Comparison of ENCODE assay signal across 8 cellular contexts in genomic region chr4:88320174-88320779, GRCh38. TPM values are rescaled to one million over a fixed set of nuclear protein-coding genes. Genes with fewer than 3 reads are reported as not detected.
DNase-seq lines count a peak whose midpoint lies in the region; ATAC-seq, FAIRE-seq and TF ChIP-seq lines count a peak whose summit lies in the region.

No MANE protein-coding gene starts in this region.

- H3K36me3 Mint-ChIP-seq in activated CD8-positive, alpha-beta memory T cell treated with anti-CD3 and anti-CD28 coated beads, Interleukin-2, amount 10 ng/mL, durations not matched to agents 7 days and 5 days = peaks cover 22% of the 10 kb centered on the region
- peaks cover 4% of the 10 kb centered on the region; the same call in 1 of the 2 replicates for H3K36me3 Mint-ChIP-seq in WTC11

- DNase-seq in activated CD8-positive, alpha-beta memory T cell treated with anti-CD3 and anti-CD28 coated beads, Interleukin-2, amount 10 ng/mL, durations not matched to agents 7 days and 5 days = no peak
- DNase-seq in activated CD8-positive, alpha-beta memory T cell treated with anti-CD3 and anti-CD28 coated beads, Interleukin-2, amount 50 U/mL, for 48 hours = no peak
- DNase-seq in WTC11 (ENCODE audit: low spot score) (no peak), osteoblast (ENCODE audit: insufficient read length, low spot score, missing footprints) (no peak), GM12892 (ENCODE audit: insufficient read length) (no peak), LoVo (ENCODE audit: low spot score) (no peak), Ammon's horn (ENCODE audit: low spot score) (no peak)

- H3K27me3 Mint-ChIP-seq in activated CD8-positive, alpha-beta memory T cell treated with anti-CD3 and anti-CD28 coated beads, Interleukin-2, amount 10 ng/mL, durations not matched to agents 7 days and 5 days = no peaks in the 10 kb centered on the region
- no peaks in the 10 kb centered on the region for H3K27me3 Mint-ChIP-seq in WTC11 (ENCODE audit: low read depth)

- TF ChIP-seq CTCF in WTC11 (IDR thresholded peaks at IDR 0.05) = no peak
- no peak for TF ChIP-seq CTCF in osteoblast (IDR thresholded peaks at IDR 0.05; ENCODE audit: extremely low read depth, low read depth, low read length)

- H3K4me1 Mint-ChIP-seq in activated CD8-positive, alpha-beta memory T cell treated with anti-CD3 and anti-CD28 coated beads, Interleukin-2, amount 10 ng/mL, durations not matched to agents 7 days and 5 days = peaks cover 37% of the 10 kb centered on the region
- peaks cover 22% of the 10 kb centered on the region for H3K4me1 Mint-ChIP-seq in WTC11

- CTCF ChIA-PET in activated CD8-positive, alpha-beta memory T cell treated with anti-CD3 and anti-CD28 coated beads, Interleukin-2, amount 10 ng/mL, durations not matched to agents 7 days and 5 days (lab: Charles Lee) = interaction anchor here (1.0 to 2.2 kb wide), 8 partner anchors 12 to 195 kb away, joined by 3 to 18 read pairs (median 4); partner anchors contain the start of genes HERC5, HERC6 and PPM1K
- CTCF ChIA-PET in WTC11 (lab: Charles Lee) = interaction anchor here (0.5 to 1.4 kb wide), 5 partner anchors 23 to 101 kb away, joined by 3 to 6 read pairs (median 3); partner anchors contain the start of gene HERC6

- peak overlapping the region; percentile 100 for H3K27ac Mint-ChIP-seq in activated CD8-positive, alpha-beta memory T cell treated with anti-CD3 and anti-CD28 coated beads, Interleukin-2, amount 10 ng/mL, durations not matched to agents 7 days and 5 days
- H3K27ac Mint-ChIP-seq in WTC11 = peak overlapping the region; percentile 91

- peaks cover 2% of the 10 kb centered on the region for H3K9me3 Mint-ChIP-seq in activated CD8-positive, alpha-beta memory T cell treated with anti-CD3 and anti-CD28 coated beads, Interleukin-2, amount 10 ng/mL, durations not matched to agents 7 days and 5 days (ENCODE audit: low read depth)
- H3K9me3 Mint-ChIP-seq in WTC11 = peaks cover 21% of the 10 kb centered on the region

- POLR2A ChIA-PET in WTC11 (lab: Charles Lee) = no interaction called here

- peaks cover 2% of the 10 kb centered on the region for H3K27me3 ChIP-seq in osteoblast (ENCODE audit: insufficient read depth, low read length)

- H4K20me1 ChIP-seq in osteoblast (ENCODE audit: insufficient read depth, low read length) = no peaks in the 10 kb centered on the region

- no peaks in the 10 kb centered on the region for H3K36me3 ChIP-seq in osteoblast (ENCODE audit: insufficient read depth, low read length)

- ATAC-seq in activated CD8-positive, alpha-beta memory T cell treated with anti-CD3 and anti-CD28 coated beads, Interleukin-2, amount 10 ng/mL, durations not matched to agents 7 days and 5 days = peak; percentile 72
- ATAC-seq in HG02981 (IDR thresholded peaks at IDR 0.05; ENCODE audit: unreplicated experiment) = peak; percentile 61
- peak; percentile 66 for ATAC-seq in WTC11

- H3K4me3 ChIP-seq in osteoblast (ENCODE audit: insufficient read depth, low read length) = peak overlapping the region; percentile 20

- peak overlapping the region; percentile 75 for H3K4me3 Mint-ChIP-seq in activated CD8-positive, alpha-beta memory T cell treated with anti-CD3 and anti-CD28 coated beads, Interleukin-2, amount 10 ng/mL, durations not matched to agents 7 days and 5 days
- no peak overlapping the region for H3K4me3 Mint-ChIP-seq in WTC11

- no peaks in the 10 kb centered on the region for H3K79me2 ChIP-seq in osteoblast (ENCODE audit: insufficient read depth, low read length)

- no peaks in the 10 kb centered on the region for H3K9me3 ChIP-seq in osteoblast (ENCODE audit: low read depth, low read length)

- peak overlapping the region; percentile 37 for H3K4me2 ChIP-seq in osteoblast (ENCODE audit: insufficient read depth, low read length)

- TF ChIP-seq POLR2A in GM12892 (IDR thresholded peaks at IDR 0.05; ENCODE audit: low read depth, low read length) = no peak

- peaks cover 5% of the 10 kb centered on the region for H3K4me1 ChIP-seq in osteoblast (ENCODE audit: insufficient read depth, low read length)

- FAIRE-seq in GM12892 (lab: Jason Lieb, UNC) = no peak

- peak overlapping the region; percentile 76 for H2AFZ ChIP-seq in osteoblast (ENCODE audit: low read length)

- no peak overlapping the region for H3K27ac ChIP-seq in osteoblast (ENCODE audit: low read depth, low read length)

TF ChIP-seq in WTC11, 78 proteins besides CTCF, POLR2A, EP300 and RAD21:
- TF ChIP-seq SMAD3 (CRISPR knock-in tag; IDR thresholded peaks at IDR 0.05; ENCODE audit: borderline replicate concordance) = no peak
- TF ChIP-seq, protein P1, sequence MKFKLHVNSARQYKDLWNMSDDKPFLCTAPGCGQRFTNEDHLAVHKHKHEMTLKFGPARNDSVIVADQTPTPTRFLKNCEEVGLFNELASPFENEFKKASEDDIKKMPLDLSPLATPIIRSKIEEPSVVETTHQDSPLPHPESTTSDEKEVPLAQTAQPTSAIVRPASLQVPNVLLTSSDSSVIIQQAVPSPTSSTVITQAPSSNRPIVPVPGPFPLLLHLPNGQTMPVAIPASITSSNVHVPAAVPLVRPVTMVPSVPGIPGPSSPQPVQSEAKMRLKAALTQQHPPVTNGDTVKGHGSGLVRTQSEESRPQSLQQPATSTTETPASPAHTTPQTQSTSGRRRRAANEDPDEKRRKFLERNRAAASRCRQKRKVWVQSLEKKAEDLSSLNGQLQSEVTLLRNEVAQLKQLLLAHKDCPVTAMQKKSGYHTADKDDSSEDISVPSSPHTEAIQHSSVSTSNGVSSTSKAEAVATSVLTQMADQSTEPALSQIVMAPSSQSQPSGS (CRISPR knock-in tag; IDR thresholded peaks at IDR 0.05; ENCODE audit: borderline replicate concordance, low read depth) = no peak
- TF ChIP-seq ESRRA (CRISPR knock-in tag; IDR thresholded peaks at IDR 0.05; ENCODE audit: borderline replicate concordance) = no peak
- no peak for TF ChIP-seq JUN (CRISPR knock-in tag; IDR thresholded peaks at IDR 0.05)
- no peak for TF ChIP-seq ATF1 (CRISPR knock-in tag; IDR thresholded peaks at IDR 0.05)
- TF ChIP-seq MXD4 (CRISPR knock-in tag; IDR thresholded peaks at IDR 0.05; ENCODE audit: borderline replicate concordance) = no peak
- no peak for TF ChIP-seq NR3C1 (CRISPR knock-in tag; conservative IDR thresholded peaks at IDR 0.05; ENCODE audit: low read depth)
- TF ChIP-seq, protein P2, sequence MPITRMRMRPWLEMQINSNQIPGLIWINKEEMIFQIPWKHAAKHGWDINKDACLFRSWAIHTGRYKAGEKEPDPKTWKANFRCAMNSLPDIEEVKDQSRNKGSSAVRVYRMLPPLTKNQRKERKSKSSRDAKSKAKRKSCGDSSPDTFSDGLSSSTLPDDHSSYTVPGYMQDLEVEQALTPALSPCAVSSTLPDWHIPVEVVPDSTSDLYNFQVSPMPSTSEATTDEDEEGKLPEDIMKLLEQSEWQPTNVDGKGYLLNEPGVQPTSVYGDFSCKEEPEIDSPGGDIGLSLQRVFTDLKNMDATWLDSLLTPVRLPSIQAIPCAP (CRISPR knock-in tag; IDR thresholded peaks at IDR 0.05) = no peak
- no peak for TF ChIP-seq ZNF423 (CRISPR knock-in tag; IDR thresholded peaks at IDR 0.05)
- TF ChIP-seq, protein P3, sequence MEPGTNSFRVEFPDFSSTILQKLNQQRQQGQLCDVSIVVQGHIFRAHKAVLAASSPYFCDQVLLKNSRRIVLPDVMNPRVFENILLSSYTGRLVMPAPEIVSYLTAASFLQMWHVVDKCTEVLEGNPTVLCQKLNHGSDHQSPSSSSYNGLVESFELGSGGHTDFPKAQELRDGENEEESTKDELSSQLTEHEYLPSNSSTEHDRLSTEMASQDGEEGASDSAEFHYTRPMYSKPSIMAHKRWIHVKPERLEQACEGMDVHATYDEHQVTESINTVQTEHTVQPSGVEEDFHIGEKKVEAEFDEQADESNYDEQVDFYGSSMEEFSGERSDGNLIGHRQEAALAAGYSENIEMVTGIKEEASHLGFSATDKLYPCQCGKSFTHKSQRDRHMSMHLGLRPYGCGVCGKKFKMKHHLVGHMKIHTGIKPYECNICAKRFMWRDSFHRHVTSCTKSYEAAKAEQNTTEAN (CRISPR knock-in tag; IDR thresholded peaks at IDR 0.05) = no peak
- no peak for TF ChIP-seq FOXJ3 (CRISPR knock-in tag; IDR thresholded peaks at IDR 0.05; ENCODE audit: borderline replicate concordance)
- TF ChIP-seq CREM (CRISPR knock-in tag; IDR thresholded peaks at IDR 0.05) = no peak
- TF ChIP-seq, protein P4, sequence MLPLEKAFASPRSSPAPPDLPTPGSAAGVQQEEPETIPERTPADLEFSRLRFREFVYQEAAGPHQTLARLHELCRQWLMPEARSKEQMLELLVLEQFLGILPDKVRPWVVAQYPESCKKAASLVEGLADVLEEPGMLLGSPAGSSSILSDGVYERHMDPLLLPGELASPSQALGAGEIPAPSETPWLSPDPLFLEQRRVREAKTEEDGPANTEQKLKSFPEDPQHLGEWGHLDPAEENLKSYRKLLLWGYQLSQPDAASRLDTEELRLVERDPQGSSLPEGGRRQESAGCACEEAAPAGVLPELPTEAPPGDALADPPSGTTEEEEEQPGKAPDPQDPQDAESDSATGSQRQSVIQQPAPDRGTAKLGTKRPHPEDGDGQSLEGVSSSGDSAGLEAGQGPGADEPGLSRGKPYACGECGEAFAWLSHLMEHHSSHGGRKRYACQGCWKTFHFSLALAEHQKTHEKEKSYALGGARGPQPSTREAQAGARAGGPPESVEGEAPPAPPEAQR (CRISPR knock-in tag; IDR thresholded peaks at IDR 0.05) = no peak

RNA-seq across cellular contexts. Expression of gene PPM1K, which starts 35.9 kb away (rescaled TPM):
- total RNA-seq in activated CD8-positive, alpha-beta memory T cell treated with anti-CD3 and anti-CD28 coated beads, Interleukin-2, amount 10 ng/mL, durations not matched to agents 7 days and 5 days = 100 to 1,000 TPM in 1 of 2 experiments, 10 to 100 TPM in 1; 76.8 to 125 TPM
- total RNA-seq in WTC11 (2021) = 13.4 to 17.0 TPM (median 14.1 TPM) in 3 replicates
- 21.0 and 21.2 TPM in 2 replicates for total RNA-seq in osteoblast
- polyA plus RNA-seq in GM12892 (2012; ENCODE audit: missing spikeins) = 22.9 TPM

RNA-seq across cellular contexts. Expression of gene HERC6, which starts 58.4 kb away (rescaled TPM):
- total RNA-seq in activated CD8-positive, alpha-beta memory T cell treated with anti-CD3 and anti-CD28 coated beads, Interleukin-2, amount 10 ng/mL, durations not matched to agents 7 days and 5 days = 10 to 100 TPM; 49.9 to 55.8 TPM
- total RNA-seq in WTC11 (2021) (4.1 to 6.7 TPM (median 6.1 TPM) in 3 replicates), osteoblast (12.4 and 21.4 TPM in 2 replicates)
- polyA plus RNA-seq in GM12892 (2012; ENCODE audit: missing spikeins) = 4.9 TPM
